Comparison of ENCODE assay signal across 10 cellular contexts in genomic region chr18:23584019-23584970, GRCh38. TPM values are rescaled to one million over a fixed set of nuclear protein-coding genes. Genes with fewer than 3 reads are reported as not detected.
DNase-seq lines count a peak whose midpoint lies in the region; ATAC-seq and TF ChIP-seq lines count a peak whose summit lies in the region.
"Had no signal": no experiment of that assay in that cellular context is flagged by ENCODE, and none has a peak within 500 bp of the region (broad histone marks: within the 10 kb centered on the region; RNA-seq: fewer than 3 reads in every experiment).

No MANE protein-coding gene starts in this region.

- H3K27ac ChIP-seq in BLaER1 treated with 17β-estradiol and CSF1 and Interleukin-3, amounts not matched to agents 10 nM and 100 nM = peak overlapping the region in 10 of 11 experiments; percentile 88 to 97 (median 94); a peak in 21 of 22 replicates
- peak overlapping the region; percentile 99 for H3K27ac ChIP-seq in mammary epithelial cell (ENCODE audit: insufficient read depth, low read depth, low read length)
- no peak overlapping the region for H3K27ac ChIP-seq in aorta (ENCODE audit: low read depth in 1 of 2, low read length in 2 of 2)

- H4K20me1 ChIP-seq in BLaER1 treated with 17β-estradiol and CSF1 and Interleukin-3, amounts not matched to agents 10 nM and 100 nM = peaks cover 28 to 64% (median 51%) of the 10 kb centered on the region in 11 experiments; a peak in 19 of 22 replicates
- no peaks in the 10 kb centered on the region for H4K20me1 ChIP-seq in mammary epithelial cell (ENCODE audit: insufficient read depth, low read length)

- H3K9ac ChIP-seq in BLaER1 treated with 17β-estradiol and CSF1 and Interleukin-3, amounts not matched to agents 10 nM and 100 nM = peak overlapping the region; percentile 88 to 97 (median 93); a peak in 21 of 22 replicates
- peak overlapping the region; percentile 100 for H3K9ac ChIP-seq in mammary epithelial cell (ENCODE audit: insufficient read depth, low read length)

- H3K4me3 ChIP-seq in BLaER1 treated with 17β-estradiol and CSF1 and Interleukin-3, amounts not matched to agents 10 nM and 100 nM = peak overlapping the region; percentile 74 to 96 (median 82)
- peak overlapping the region; percentile 90 to 93 (median 91) for H3K4me3 ChIP-seq in mammary epithelial cell (replicated peaks in 1 of 3; ENCODE audit: insufficient read depth in 1 of 3, low read depth in 2 of 3, low read length in 3 of 3)
- no peak overlapping the region for H3K4me3 ChIP-seq in aorta (ENCODE audit: low read length in 2 of 2)

- peaks cover 25 to 34% (median 32%) of the 10 kb centered on the region in 11 experiments for H3K36me3 ChIP-seq in BLaER1 treated with 17β-estradiol and CSF1 and Interleukin-3, amounts not matched to agents 10 nM and 100 nM
- H3K36me3 ChIP-seq in mammary epithelial cell (ENCODE audit: insufficient read depth, low read length) (peaks cover 8% of the 10 kb centered on the region), aorta (ENCODE audit: control insufficient read depth in 1 of 2, insufficient read depth in 2 of 2, low read length in 1 of 2) (no peaks in the 10 kb centered on the region)

- TF ChIP-seq CTCF in mammary epithelial cell (conservative IDR thresholded peaks at IDR 0.05 in 1 of 2, IDR thresholded peaks at IDR 0.05 in 1 of 2; ENCODE audit: extremely low read depth in 1 of 2, insufficient read depth in 1 of 2, low read depth in 1 of 2, low read length in 2 of 2) = no peak

- dilution Hi-C loops in mammary epithelial cell (cut with HindIII; ENCODE audit: low sequenced_read_pairs) = loop anchor here (5.0 kb wide), 1 partner anchor 62 kb away; no protein-coding TSS in a partner anchor

- in situ Hi-C loops in KBM-7 (cut with MboI; ENCODE audit: low pct_unique_long_range_greater_than_20kb, low sequenced_read_pairs) = no loop called here
- in situ Hi-C loops in mammary epithelial cell (cut with MboI; ENCODE audit: low sequenced_read_pairs in 2 of 2) = no loop called here

- H2AFZ ChIP-seq in mammary epithelial cell (ENCODE audit: low read depth, low read length) = no peak overlapping the region

- intact Hi-C loops in mammary epithelial cell (cut with micrococcal nuclease) = loop anchor here (10.0 kb wide), 1 partner anchor 301 kb away; no protein-coding TSS in a partner anchor
- intact Hi-C loops in aorta (cut with DNase I) = no loop called here

- CTCF ChIA-PET in mammary epithelial cell (lab: Charles Lee; ENCODE audit: low non-redundant PET) = no interaction called here

- peak; percentile 22 for DNase-seq in KBM-7
- no peak for DNase-seq in mammary epithelial cell
- peak; percentile 58 for DNase-seq in midbrain (lab: John Stamatoyannopoulos, UW)
- no peak for DNase-seq in NAMALWA (ENCODE audit: low spot score)
- DNase-seq in SHP77 (lab: John Stamatoyannopoulos, UW) = no peak
- DNase-seq in NCI-H2107 (lab: John Stamatoyannopoulos, UW) = no peak
- DNase-seq in aorta = no peak
- DNase-seq: activated CD4-positive, CD25-positive, alpha-beta regulatory T cell treated with anti-CD3 and anti-CD28 coated beads, Interleukin-2, amount 50 U/mL, for 72 hours; NCI-H510A treated with DMSO at 0.1 percent for 48 hours had no signal

- no peaks in the 10 kb centered on the region for H3K9me3 ChIP-seq in BLaER1 treated with 17β-estradiol and CSF1 and Interleukin-3, amounts not matched to agents 10 nM and 100 nM (replicated peaks in 1 of 11)
- H3K9me3 ChIP-seq in mammary epithelial cell (replicated peaks; ENCODE audit: insufficient read depth, low read length) (no peaks in the 10 kb centered on the region), aorta (ENCODE audit: control insufficient read depth, low read length) (no peaks in the 10 kb centered on the region)

- H3K27me3 ChIP-seq in BLaER1 treated with 17β-estradiol and CSF1 and Interleukin-3, amounts not matched to agents 10 nM and 100 nM = no peaks in the 10 kb centered on the region
- no peaks in the 10 kb centered on the region for H3K27me3 ChIP-seq in mammary epithelial cell (ENCODE audit: insufficient read depth, low read length)
- no peaks in the 10 kb centered on the region for H3K27me3 ChIP-seq in aorta (ENCODE audit: control insufficient read depth in 1 of 2, insufficient read depth in 2 of 2, low read length in 1 of 2)

- peak overlapping the region; percentile 85 to 97 (median 90) for H3K4me2 ChIP-seq in BLaER1 treated with 17β-estradiol and CSF1 and Interleukin-3, amounts not matched to agents 10 nM and 100 nM
- H3K4me2 ChIP-seq in mammary epithelial cell (ENCODE audit: insufficient read depth, low read depth, low read length) = peak overlapping the region; percentile 78

- ATAC-seq in aorta (ENCODE audit: low FRiP score) = no peak

- peaks cover 69% of the 10 kb centered on the region for H3K79me2 ChIP-seq in mammary epithelial cell (ENCODE audit: insufficient read depth, low read length)

- H3K4me1 ChIP-seq in BLaER1 treated with 17β-estradiol and CSF1 and Interleukin-3, amounts not matched to agents 10 nM and 100 nM = peaks cover 51 to 72% (median 58%) of the 10 kb centered on the region in 10 experiments
- H3K4me1 ChIP-seq in mammary epithelial cell (ENCODE audit: insufficient read depth, low read length) = peaks cover 46% of the 10 kb centered on the region
- H3K4me1 ChIP-seq in aorta (ENCODE audit: control insufficient read depth in 1 of 2, insufficient read depth in 2 of 2, low read length in 2 of 2) = peaks cover 3 to 6% of the 10 kb centered on the region in 2 donors

- WGBS in mammary epithelial cell (ENCODE audit: low coverage, missing lambda C conversion rate) = 88% methylated on average over 13 of the region's 13 CpGs
- WGBS in aorta, 2 donors = 91% methylated on average over 13 of the region's 13 CpGs

- no TSS peak for BruUV-seq in mammary epithelial cell (replicated peaks; lab: Mats Ljungman, UMichigan)

RNA-seq across cellular contexts. Expression of gene NPC1, which starts 2.0 kb away (rescaled TPM):
- 100 to 1,000 TPM in 1 of 2 donors, 10 to 100 TPM in 1; 83.4 to 104 TPM for total RNA-seq in mammary epithelial cell
- 99.0 TPM for polyA plus RNA-seq in mammary epithelial cell
- polyA minus RNA-seq in mammary epithelial cell = 370 TPM
- total RNA-seq in aorta = 10 to 100 TPM; 57.6 to 81.0 TPM
- polyA plus RNA-seq in aorta = 10 to 100 TPM; 16.2 to 29.8 TPM

Comparison
In these comparisons a context has a peak if more than half of its experiments do, and no peak if none do; other contexts are left out.
1. H3K27ac ChIP-seq: peak in BLaER1 treated with 17β-estradiol and CSF1 and Interleukin-3, amounts not matched to agents 10 nM and 100 nM (10 of 11) and mammary epithelial cell (single experiment); none in aorta (0 of 2).
2. H3K4me3 ChIP-seq: peak in BLaER1 treated with 17β-estradiol and CSF1 and Interleukin-3, amounts not matched to agents 10 nM and 100 nM (10 of 10) and mammary epithelial cell (3 of 3); none in aorta (0 of 2).
3. DNase-seq: peak in KBM-7 (single experiment) and midbrain (single experiment); none in mammary epithelial cell (single experiment), NAMALWA (single experiment), SHP77 (0 of 2), NCI-H2107 (single experiment) and aorta (0 of 2).